ENCODE assay signal across 11 cellular contexts in the genomic region with DNA sequence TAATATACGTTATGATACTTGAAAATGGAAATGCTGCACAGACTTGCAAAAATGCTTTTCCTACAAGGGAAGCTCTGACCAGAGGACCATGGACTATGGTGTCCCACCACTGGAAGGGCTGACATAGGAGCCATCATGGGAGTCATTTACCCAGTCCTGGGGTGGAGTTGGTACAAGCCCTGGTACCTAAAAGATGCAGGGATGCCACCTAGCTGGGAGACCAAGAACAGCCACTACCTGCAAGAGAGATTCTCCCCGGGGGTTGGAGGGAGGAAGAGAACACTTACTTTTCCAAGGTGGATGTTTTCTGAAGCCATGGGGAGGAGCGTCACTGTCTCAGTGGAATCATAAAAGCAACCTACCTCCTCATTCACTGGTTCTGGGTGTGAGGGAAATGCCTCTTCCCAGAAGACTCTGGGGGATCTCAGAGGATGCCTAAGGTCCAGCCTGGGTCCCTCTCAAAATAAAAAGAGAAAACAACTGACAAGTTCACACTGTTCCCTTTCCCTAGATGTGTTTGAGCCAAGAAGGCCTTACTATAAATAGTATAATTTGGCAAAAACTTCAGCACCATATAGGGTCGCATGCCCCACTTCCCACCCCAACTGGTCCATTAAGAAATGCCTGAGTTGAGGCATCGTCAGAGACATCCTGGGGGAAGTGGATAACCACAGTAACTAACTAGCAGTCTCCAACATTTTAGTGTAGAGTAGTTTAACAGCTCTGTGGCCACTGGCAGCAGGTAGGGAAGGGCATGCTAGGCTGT. TPM values are rescaled to one million over a fixed set of nuclear protein-coding genes. Genes with fewer than 3 reads are reported as not detected.
DNase-seq lines count a peak whose midpoint lies in the region; ATAC-seq and TF ChIP-seq lines count a peak whose summit lies in the region.
"Had no signal": no experiment of that assay in that cellular context is flagged by ENCODE, and none has a peak within 500 bp of the region (broad histone marks: within the 10 kb centered on the region; RNA-seq: fewer than 3 reads in every experiment).

No MANE protein-coding gene starts in this region.

- CTCF ChIA-PET in mammary epithelial cell (lab: Charles Lee; ENCODE audit: low non-redundant PET) = no interaction called here

- no peak overlapping the region for H3K9ac ChIP-seq in Karpas-422 (ENCODE audit: low read length)
- H3K9ac ChIP-seq in mammary epithelial cell (ENCODE audit: insufficient read depth, low read length) = no peak overlapping the region

- H4K20me1 ChIP-seq in Karpas-422 (ENCODE audit: insufficient read depth, low read depth, low read length) = no peaks in the 10 kb centered on the region
- no peaks in the 10 kb centered on the region for H4K20me1 ChIP-seq in mammary epithelial cell (ENCODE audit: insufficient read depth, low read length)

- dilution Hi-C loops in mammary epithelial cell (cut with HindIII; ENCODE audit: low sequenced_read_pairs) = no loop called here

- H3K4me1 ChIP-seq in Karpas-422 (ENCODE audit: low read length) = no peaks in the 10 kb centered on the region
- H3K4me1 ChIP-seq in mammary epithelial cell (ENCODE audit: insufficient read depth, low read length) = no peaks in the 10 kb centered on the region
- peaks cover 6% of the 10 kb centered on the region in 2 donors for H3K4me1 ChIP-seq in uterus

- H3K4me3 ChIP-seq in GM06990 (replicated peaks; ENCODE audit: low read depth, low read length) (no peak overlapping the region), Karpas-422 (ENCODE audit: low read length) (no peak overlapping the region), mammary epithelial cell (replicated peaks in 1 of 3; ENCODE audit: insufficient read depth in 1 of 3, low read depth in 2 of 3, low read length in 3 of 3) (no peak overlapping the region), uterus (no peak overlapping the region)

- TF ChIP-seq CTCF in GM06990 (IDR thresholded peaks at IDR 0.05; ENCODE audit: insufficient read depth, low read length, poor library complexity, severe bottlenecking) = peak; percentile 57
- TF ChIP-seq CTCF in mammary epithelial cell (conservative IDR thresholded peaks at IDR 0.05 in 1 of 2, IDR thresholded peaks at IDR 0.05 in 1 of 2; ENCODE audit: extremely low read depth in 1 of 2, insufficient read depth in 1 of 2, low read depth in 1 of 2, low read length in 2 of 2) = peak; percentile 19 to 50
- no peak for TF ChIP-seq CTCF in uterus (IDR thresholded peaks at IDR 0.05)

- H3K27me3 ChIP-seq in GM06990 (replicated peaks; ENCODE audit: control insufficient read depth, insufficient read depth, low read length) (no peaks in the 10 kb centered on the region; the same call in 1 of the 2 replicates), Karpas-422 (ENCODE audit: low read length) (0 out of 2 replicates have a peak, but pooled peaks cover 2% of the 10 kb centered on the region), mammary epithelial cell (ENCODE audit: insufficient read depth, low read length) (no peaks in the 10 kb centered on the region), uterus (no peaks in the 10 kb centered on the region)

- H3K36me3 ChIP-seq in GM06990 (ENCODE audit: control insufficient read depth, insufficient read depth, low read length) (no peaks in the 10 kb centered on the region), Karpas-422 (ENCODE audit: insufficient read depth, low read length) (no peaks in the 10 kb centered on the region), mammary epithelial cell (ENCODE audit: insufficient read depth, low read length) (no peaks in the 10 kb centered on the region), uterus (no peaks in the 10 kb centered on the region)

- H2AFZ ChIP-seq in Karpas-422 (ENCODE audit: low read length) (no peak overlapping the region), mammary epithelial cell (ENCODE audit: low read depth, low read length) (no peak overlapping the region)

- DNase-seq in GM06990 (ENCODE audit: extremely low read depth, insufficient read length) (no peak), Karpas-422 (peak; percentile 71), mammary epithelial cell (no peak), lung microvascular endothelial cell (ENCODE audit: low read depth in 2 of 2) (peak; percentile 21 to 34), HT-29 (ENCODE audit: low spot score) (no peak), NCI-H345 treated with DMSO at 0.1 percent for 48 hours (lab: John Stamatoyannopoulos, UW; ENCODE audit: unreplicated experiment) (no peak), uterus (no peak)
- DNase-seq: natural killer cell had no signal

- no peaks in the 10 kb centered on the region for H3K9me2 ChIP-seq in Karpas-422 (replicated peaks; ENCODE audit: insufficient read depth, low read length)

- intact Hi-C loops in mammary epithelial cell (cut with micrococcal nuclease) (loop anchor here (2.0 kb wide), 1 partner anchor 19 kb away; no protein-coding TSS in a partner anchor), uterus (cut with DNase I; ENCODE audit: low total_unique reads) (no loop called here)

- 54% methylated on average over 5 of the region's 5 CpGs for WGBS in mammary epithelial cell (ENCODE audit: low coverage, missing lambda C conversion rate)

- no TSS peak for BruUV-seq in mammary epithelial cell (replicated peaks; lab: Mats Ljungman, UMichigan)

- H3K79me2 ChIP-seq in Karpas-422 (ENCODE audit: low read length) (no peaks in the 10 kb centered on the region), mammary epithelial cell (ENCODE audit: insufficient read depth, low read length) (no peaks in the 10 kb centered on the region)

- no peak for ATAC-seq in HG03571 (IDR thresholded peaks at IDR 0.05; ENCODE audit: unreplicated experiment)
- ATAC-seq: natural killer cell had no signal

- H3K4me2 ChIP-seq in Karpas-422 (ENCODE audit: low read depth, low read length, poor library complexity, severe bottlenecking) (no peak overlapping the region), mammary epithelial cell (ENCODE audit: insufficient read depth, low read depth, low read length) (no peak overlapping the region)

- H3K27ac ChIP-seq in Karpas-422 (ENCODE audit: low read length) = no peak overlapping the region
- no peak overlapping the region for H3K27ac ChIP-seq in mammary epithelial cell (ENCODE audit: insufficient read depth, low read depth, low read length)
- H3K27ac ChIP-seq in uterus = peak overlapping the region in 1 of 2 donors; percentile 29
- H3K27ac ChIP-seq: epithelial cell of prostate had no signal

- no peaks in the 10 kb centered on the region for H3K9me3 ChIP-seq in Karpas-422 (ENCODE audit: low read length)
- H3K9me3 ChIP-seq in mammary epithelial cell (replicated peaks; ENCODE audit: insufficient read depth, low read length) = no peaks in the 10 kb centered on the region
- H3K9me3 ChIP-seq in uterus = no peaks in the 10 kb centered on the region

- no peak for TF ChIP-seq POLR2A in uterus (IDR thresholded peaks at IDR 0.05)

- in situ Hi-C loops in mammary epithelial cell (cut with MboI; ENCODE audit: low sequenced_read_pairs in 2 of 2) = no loop called here

RNA-seq across cellular contexts. Expression of a gene that starts 39.9 kb away (rescaled TPM):
- total RNA-seq in Karpas-422 (2014; rRNA removed; shearing (Covaris generic); ENCODE audit: low replicate concordance) = 0.22 TPM in 1 of 2 replicates, not detected in the other
- total RNA-seq in mammary epithelial cell (under 1 TPM in 1 of 2 donors, not detected in 1; under 0.01 TPM), lung microvascular endothelial cell (4.8 and 14.5 TPM in 2 replicates), uterus (10 to 100 TPM in 3 of 4 donors, 1 to 10 TPM in 1; 9.7 to 24.5 (median 13.4) TPM)
- polyA plus RNA-seq in mammary epithelial cell = 0.09 TPM
- polyA minus RNA-seq in mammary epithelial cell = not detected
- total RNA-seq in HT-29 (2014; rRNA removed; shearing (Covaris generic)) = 0.13 TPM in 1 of 2 replicates, not detected in the other
- total RNA-seq: NCI-H460 had no signal

Comparison
In these comparisons a context has a peak if more than half of its experiments do, and no peak if none do; other contexts are left out.
1. DNase-seq: peak in Karpas-422 (single experiment) and lung microvascular endothelial cell (2 of 2); none in GM06990 (single experiment), mammary epithelial cell (single experiment), HT-29 (single experiment), NCI-H345 treated with DMSO at 0.1 percent for 48 hours (single experiment) and uterus (0 of 2).
2. CTCF ChIP-seq: peak in GM06990 (single experiment) and mammary epithelial cell (2 of 2); none in uterus (0 of 4).